Comparison of ENCODE assay signal across 1 cellular context in genomic region chr4:37728064-37728463, GRCh38.
TF ChIP-seq lines count a peak whose summit lies in the region.

No MANE protein-coding gene starts in this region.

TF ChIP-seq in HepG2, 621 proteins besides CTCF, POLR2A, EP300 and RAD21 (continued from another document):
- TF ChIP-seq AFF4 (CRISPR knock-in tag; IDR thresholded peaks at IDR 0.05) (no peak), ZNF569 (CRISPR knock-in tag; IDR thresholded peaks at IDR 0.05; ENCODE audit: borderline replicate concordance) (no peak), ZBTB26 (CRISPR knock-in tag; IDR thresholded peaks at IDR 0.05; ENCODE audit: borderline replicate concordance) (no peak), SMARCC2 (IDR thresholded peaks at IDR 0.05) (no peak), PITX1 (CRISPR knock-in tag; IDR thresholded peaks at IDR 0.05) (no peak), SNRNP70 (IDR thresholded peaks at IDR 0.05; ENCODE audit: low read depth, low read length) (no peak), MYPOP (CRISPR knock-in tag; IDR thresholded peaks at IDR 0.05) (no peak), ZFP62 (CRISPR knock-in tag; IDR thresholded peaks at IDR 0.05) (no peak), ZNF550 (CRISPR knock-in tag; IDR thresholded peaks at IDR 0.05; ENCODE audit: borderline replicate concordance) (no peak), ZNF549 (CRISPR knock-in tag; IDR thresholded peaks at IDR 0.05) (no peak), ZNF12 (CRISPR knock-in tag; IDR thresholded peaks at IDR 0.05) (no peak), AHR (CRISPR knock-in tag; IDR thresholded peaks at IDR 0.05) (no peak), GATAD2A (CRISPR knock-in tag; IDR thresholded peaks at IDR 0.05) (peak; percentile 55; the same call in 1 of the 2 replicates), ZSCAN22 (CRISPR knock-in tag; IDR thresholded peaks at IDR 0.05) (no peak), THRA (CRISPR knock-in tag; IDR thresholded peaks at IDR 0.05; ENCODE audit: borderline replicate concordance) (peak; percentile 32; the same call in 1 of the 2 replicates), ZNF10 (CRISPR knock-in tag; IDR thresholded peaks at IDR 0.05; ENCODE audit: borderline replicate concordance, low read depth) (no peak), YEATS2 (CRISPR knock-in tag; IDR thresholded peaks at IDR 0.05; ENCODE audit: borderline replicate concordance) (no peak), TBX2 (CRISPR knock-in tag; IDR thresholded peaks at IDR 0.05; ENCODE audit: borderline replicate concordance) (peak; percentile 36; the same call in 1 of the 2 replicates)
